ENCODE assay signal across 18 cellular contexts in the genomic region with DNA sequence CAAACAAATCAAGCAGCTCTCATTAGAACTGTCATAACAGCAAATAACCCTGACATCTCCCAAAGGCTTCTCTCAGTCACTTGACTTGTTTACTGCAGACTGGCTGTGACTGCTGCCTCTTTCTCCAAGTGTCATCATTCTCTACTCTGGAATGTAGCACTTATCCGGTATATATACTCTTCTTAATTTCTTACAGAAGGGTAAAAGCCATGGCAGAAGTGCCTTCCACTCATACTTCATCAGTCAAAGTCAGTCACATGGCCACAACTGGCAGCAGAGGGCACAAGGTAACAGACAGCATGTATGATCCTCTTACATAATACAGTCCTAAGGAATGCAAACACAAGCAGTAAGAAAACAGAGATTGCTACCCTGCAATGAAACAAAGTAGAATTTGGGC. TPM values are rescaled to one million over a fixed set of nuclear protein-coding genes. Genes with fewer than 3 reads are reported as not detected.
DNase-seq lines count a peak whose midpoint lies in the region; ATAC-seq and TF ChIP-seq lines count a peak whose summit lies in the region.
"Had no signal": no experiment of that assay in that cellular context is flagged by ENCODE, and none has a peak within 500 bp of the region (broad histone marks: within the 10 kb centered on the region; RNA-seq: fewer than 3 reads in every experiment).

No MANE protein-coding gene starts in this region.

- in situ Hi-C loops in HAP-1 (cut with MboI; ENCODE audit: low sequenced_read_pairs) = no loop called here

- TF ChIP-seq CTCF in dorsolateral prefrontal cortex (IDR thresholded peaks at IDR 0.05 in 54 of 56, conservative IDR thresholded peaks at IDR 0.05 in 2 of 56; ENCODE audit: low read depth in 1 of 56, partially characterized antibody in 56 of 56) = no peak

- peaks cover 13% of the 10 kb centered on the region for H3K4me1 ChIP-seq in HAP-1
- H3K4me1 ChIP-seq: foreskin keratinocyte, uterus had no signal

- H3K36me3 ChIP-seq in HAP-1 (replicated peaks) = no peaks in the 10 kb centered on the region; the same call in 1 of the 2 replicates
- H3K36me3 ChIP-seq: sigmoid colon, uterus had no signal

- peak; percentile 59 for DNase-seq in EH (ENCODE audit: low read depth)
- DNase-seq in NCI-H460 (ENCODE audit: extremely low read depth, low read depth) = peak; percentile 86
- DNase-seq in erythroblast (lab: John Stamatoyannopoulos, UW) = peak; percentile 43 to 82
- DNase-seq in medulla oblongata (ENCODE audit: extremely low spot score) = peak; percentile 39
- no peak for DNase-seq in HAP-1 (ENCODE audit: low spot score in 2 of 2)
- no peak for DNase-seq in dorsolateral prefrontal cortex
- no peak for DNase-seq in putamen (ENCODE audit: low spot score)
- DNase-seq: activated CD4-positive, alpha-beta T cell treated with anti-CD3 and anti-CD28 coated beads for 48 hours; activated T-cell treated with anti-CD3 and anti-CD28 coated beads, Interleukin-2, amount 50 U/mL, for 1 hour; dermis blood vessel endothelial cell; foreskin keratinocyte; natural killer cell; sigmoid colon; stimulated activated naive CD4-positive, alpha-beta T cell treated with Interleukin-2 at 50 U/mL for 16 hours; uterus had no signal

- no peaks in the 10 kb centered on the region for H3K27me3 ChIP-seq in HAP-1 (ENCODE audit: low read depth)
- no peaks in the 10 kb centered on the region for H3K27me3 ChIP-seq in dorsolateral prefrontal cortex
- H3K27me3 ChIP-seq: foreskin keratinocyte, sigmoid colon, uterus had no signal

- H3K9me3 ChIP-seq in HAP-1 = no peaks in the 10 kb centered on the region
- H3K9me3 ChIP-seq: sigmoid colon, uterus had no signal

- TF ChIP-seq POLR2A in erythroblast (IDR thresholded peaks at IDR 0.05; ENCODE audit: low read length) = no peak

- H3K4me3 ChIP-seq in HAP-1 (no peak overlapping the region), dorsolateral prefrontal cortex (no peak overlapping the region)
- H3K4me3 ChIP-seq: GM23338, sigmoid colon, uterus had no signal

- peak overlapping the region in 6 of 59 donors; percentile 16 to 43 (median 28) for H3K27ac ChIP-seq in dorsolateral prefrontal cortex
- H3K27ac ChIP-seq: foreskin keratinocyte, sigmoid colon, uterus had no signal

- ATAC-seq in HG02870 (IDR thresholded peaks at IDR 0.05; ENCODE audit: unreplicated experiment) = no peak
- ATAC-seq: foreskin keratinocyte, GM23338, natural killer cell had no signal

- intact Hi-C loops in dorsolateral prefrontal cortex (cut with DNase I) = no loop called here

RNA-seq across cellular contexts. Expression of gene NAPB, which starts 9.3 kb away (rescaled TPM):
- total RNA-seq in NCI-H460 (2014; rRNA removed; shearing (Covaris generic)) = 13.1 and 15.8 TPM in 2 replicates
- polyA plus RNA-seq in NCI-H460 (2014; cell fraction: nucleus; rRNA removed) = 22.4 and 29.5 TPM in 2 replicates
- 100 to 1,000 TPM in 116 of 120 experiments, 10 to 100 TPM in 4; 68.5 to 495 (median 303) TPM for total RNA-seq in dorsolateral prefrontal cortex

RNA-seq across cellular contexts. Expression of gene CSTL1, which starts 27.5 kb away (rescaled TPM):
- not detected in 2 replicates for total RNA-seq in NCI-H460 (2014; rRNA removed; shearing (Covaris generic))
- polyA plus RNA-seq in NCI-H460 (2014; cell fraction: nucleus; rRNA removed) = not detected in 2 replicates
- not detected for total RNA-seq in dorsolateral prefrontal cortex
- total RNA-seq: dermis blood vessel endothelial cell; foreskin keratinocyte; GM23338; natural killer cell; sigmoid colon; T-helper 1 cell treated with Interleukin-12 subunit alpha and Interleukin-12 subunit beta and Interleukin-4 antibody, amounts not matched to agents 30 ng/mL and 1 ng/mL, for 36 hours; uterus had no signal
- polyA plus RNA-seq: foreskin keratinocyte, GM23338, sigmoid colon had no signal

RNA-seq across cellular contexts. Expression of gene CST11, which starts 40.6 kb away (rescaled TPM):
- not detected in 2 replicates for total RNA-seq in NCI-H460 (2014; rRNA removed; shearing (Covaris generic))
- polyA plus RNA-seq in NCI-H460 (2014; cell fraction: nucleus; rRNA removed) = not detected in 2 replicates
- total RNA-seq in dorsolateral prefrontal cortex = not detected
- total RNA-seq: dermis blood vessel endothelial cell; foreskin keratinocyte; GM23338; natural killer cell; sigmoid colon; T-helper 1 cell treated with Interleukin-12 subunit alpha and Interleukin-12 subunit beta and Interleukin-4 antibody, amounts not matched to agents 30 ng/mL and 1 ng/mL, for 36 hours; uterus had no signal
- polyA plus RNA-seq: foreskin keratinocyte, GM23338, sigmoid colon had no signal

RNA-seq across cellular contexts. Expression of gene GZF1, which starts 50.0 kb away (rescaled TPM):
- 10.8 and 17.8 TPM in 2 replicates for total RNA-seq in NCI-H460 (2014; rRNA removed; shearing (Covaris generic))
- polyA plus RNA-seq in NCI-H460 (2014; cell fraction: nucleus; rRNA removed) = 12.5 and 20.3 TPM in 2 replicates
- total RNA-seq in dorsolateral prefrontal cortex = 10 to 100 TPM; 16.7 to 45.4 (median 26.8) TPM

Comparison
In these comparisons a context has a peak if more than half of its experiments do, and no peak if none do; other contexts are left out.
1. DNase-seq: peak in EH (single experiment), NCI-H460 (single experiment), erythroblast (2 of 2) and medulla oblongata (single experiment); none in HAP-1 (0 of 2), dorsolateral prefrontal cortex (0 of 10) and putamen (single experiment).